14 cellular contexts compared by ENCODE assay signal in genomic region chr7:85630904-85631582, GRCh38.
DNase-seq lines count a peak whose midpoint lies in the region; ATAC-seq lines count a peak whose summit lies in the region.
"Had no signal": no experiment of that assay in that cellular context is flagged by ENCODE, and none has a peak within 500 bp of the region (broad histone marks: within the 10 kb centered on the region; RNA-seq: fewer than 3 reads in every experiment).

No MANE protein-coding gene starts in this region.

- H3K9me3 Mint-ChIP-seq in immature natural killer cell: peaks cover 7 to 44% (median 18%) of the 10 kb centered on the region in 6 donors

- no peaks in the 10 kb centered on the region for H3K4me1 Mint-ChIP-seq in immature natural killer cell

- no peak overlapping the region for H3K27ac ChIP-seq in right cardiac atrium (ENCODE audit: low read length)

- H3K36me3 Mint-ChIP-seq in immature natural killer cell: peaks cover 0 to 3% (median 0%) of the 10 kb centered on the region in 3 donors
- H3K36me3 Mint-ChIP-seq: activated naive CD4-positive, alpha-beta T cell treated with anti-CD3 and anti-CD28 coated beads, Interleukin-2, amount 50 U/mL, for 72 hours had no signal

- H3K27me3 ChIP-seq in right cardiac atrium (ENCODE audit: control insufficient read depth, insufficient read depth): no peaks in the 10 kb centered on the region

- H3K27ac Mint-ChIP-seq in immature natural killer cell: no peak overlapping the region
- H3K27ac Mint-ChIP-seq: activated naive CD4-positive, alpha-beta T cell treated with anti-CD3 and anti-CD28 coated beads, Interleukin-2, amount 50 U/mL, for 72 hours; natural killer cell treated with Interleukin-12 subunit alpha and Interleukin-12 subunit beta and Interleukin-15 and Interleukin-18, amount 100 ng/mL, for 72 hours had no signal

- no peaks in the 10 kb centered on the region for H3K4me1 ChIP-seq in right cardiac atrium (ENCODE audit: control insufficient read depth, insufficient read depth, low read length)

- DNase-seq in right cardiac atrium (no peak), Right ventricle myocardium superior (no peak), OCI-M1 (lab: John Stamatoyannopoulos, UW) (peak; percentile 60), foreskin melanocyte (peak; percentile 53), immature natural killer cell (no peak), NCI-H2029 (lab: John Stamatoyannopoulos, UW) (no peak)
- no peak for DNase-seq in stimulated activated CD8-positive, alpha-beta memory T cell treated with anti-CD3 and anti-CD28 coated beads, Interleukin-4, amount 100 ng/mL, for 48 hours
- DNase-seq: ACHN; activated CD4-positive, alpha-beta T cell treated with anti-CD3 and anti-CD28 coated beads for 48 hours; NCI-H187 treated with DMSO at 0.1 percent for 48 hours; SIG-M5 had no signal

- H3K4me3 Mint-ChIP-seq in immature natural killer cell: no peak overlapping the region
- H3K4me3 Mint-ChIP-seq: natural killer cell treated with Interleukin-12 subunit alpha and Interleukin-12 subunit beta and Interleukin-15 and Interleukin-18, amount 100 ng/mL, for 72 hours had no signal

- H3K9me3 ChIP-seq in right cardiac atrium (ENCODE audit: control insufficient read depth, low read length): no peaks in the 10 kb centered on the region

- intact Hi-C loops in right cardiac atrium (cut with DNase I): no loop called here
- intact Hi-C loops in Right ventricle myocardium superior (cut with DNase I): no loop called here

- H3K27me3 Mint-ChIP-seq in immature natural killer cell (ENCODE audit: low read depth in 3 of 3): no peaks in the 10 kb centered on the region
- H3K27me3 Mint-ChIP-seq: natural killer cell treated with Interleukin-12 subunit alpha and Interleukin-12 subunit beta and Interleukin-15 and Interleukin-18, amount 100 ng/mL, for 72 hours had no signal

- ATAC-seq in right cardiac atrium (peak; percentile 36 to 71), Right ventricle myocardium superior (ENCODE audit: poor library complexity) (no peak), HG03378 (IDR thresholded peaks at IDR 0.05; ENCODE audit: unreplicated experiment) (no peak)
- ATAC-seq: activated naive CD4-positive, alpha-beta T cell treated with anti-CD3 and anti-CD28 coated beads, Interleukin-2, amount 50 U/mL, for 72 hours; natural killer cell treated with Interleukin-12 subunit alpha and Interleukin-12 subunit beta and Interleukin-15 and Interleukin-18, amount 100 ng/mL, for 72 hours had no signal

- no peak overlapping the region for H3K4me3 ChIP-seq in right cardiac atrium (ENCODE audit: low read length)

- WGBS in right cardiac atrium: 33% methylated on average over 1 of the region's 1 CpG

Comparison
In these comparisons a context has a peak if more than half of its experiments do, and no peak if none do; other contexts are left out.
1. ATAC-seq: peak in right cardiac atrium (2 of 2); none in Right ventricle myocardium superior (single experiment) and HG03378 (single experiment).
2. DNase-seq: peak in OCI-M1 (single experiment) and foreskin melanocyte (single experiment); none in right cardiac atrium (0 of 3), Right ventricle myocardium superior (single experiment), stimulated activated CD8-positive, alpha-beta memory T cell treated with anti-CD3 and anti-CD28 coated beads, Interleukin-4, amount 100 ng/mL, for 48 hours (single experiment), immature natural killer cell (0 of 3) and NCI-H2029 (single experiment).